ENCODE assay signal across 15 cellular contexts in genomic region chr13:20610006-20610405, GRCh38.
"Had no signal": no experiment of that assay in that cellular context is flagged by ENCODE, and none has a peak within 500 bp of the region (broad histone marks: within the 10 kb centered on the region; RNA-seq: fewer than 3 reads in every experiment).

No MANE protein-coding gene starts in this region.

- ATAC-seq: activated CD4-positive, CD25-positive, alpha-beta regulatory T cell treated with anti-CD3 and anti-CD28 coated beads, Interleukin-2, amount 50 U/mL, for 24 hours; activated naive CD8-positive, alpha-beta T cell treated with anti-CD3 and anti-CD28 coated beads, Interleukin-2, amount 50 U/mL, for 24 hours; natural killer cell; stimulated activated naive B cell treated with anti-CD40 and anti-IgM and Interleukin-4, amounts not matched to agents 10 μg/mL and 1 μg/mL and 100 μg/mL, for 72 hours had no signal

- H3K4me1 Mint-ChIP-seq: activated naive CD8-positive, alpha-beta T cell treated with anti-CD3 and anti-CD28 coated beads, Interleukin-2, amount 50 U/mL, for 24 hours; natural killer cell had no signal

- H3K4me3 ChIP-seq: ascending aorta, transverse colon, vagina had no signal

- DNase-seq: activated CD4-positive, alpha-beta T cell treated with anti-CD3 and anti-CD28 coated beads, Interleukin-2, amount 50 U/mL, for 1 hour; activated naive CD4-positive, alpha-beta T cell treated with Interleukin-2 at 50 U/mL for 16 hours; activated naive CD8-positive, alpha-beta T cell treated with anti-CD3 and anti-CD28 coated beads, Interleukin-2, amount 50 U/mL, for 24 hours; activated T-cell treated with anti-CD3 and anti-CD28 coated beads for 4 hours; foreskin melanocyte; mesenchymal stem cell; natural killer cell; posterior cingulate gyrus; retina; stimulated activated CD4-positive, alpha-beta T cell treated with anti-CD3 and anti-CD28 coated beads, Interleukin-2, amount 100 ng/mL, for 48 hours; stimulated activated naive B cell treated with anti-CD40 and anti-IgM and Interleukin-4, amounts not matched to agents 10 μg/mL and 1 μg/mL and 100 μg/mL, for 72 hours; transverse colon had no signal

- H3K4me3 Mint-ChIP-seq: activated naive CD8-positive, alpha-beta T cell treated with anti-CD3 and anti-CD28 coated beads, Interleukin-2, amount 50 U/mL, for 24 hours; natural killer cell; stimulated activated naive B cell treated with anti-CD40 and anti-IgM and Interleukin-4, amounts not matched to agents 10 μg/mL and 1 μg/mL and 100 μg/mL, for 72 hours had no signal

- H3K27me3 Mint-ChIP-seq: activated naive CD8-positive, alpha-beta T cell treated with anti-CD3 and anti-CD28 coated beads, Interleukin-2, amount 50 U/mL, for 24 hours; stimulated activated naive B cell treated with anti-CD40 and anti-IgM and Interleukin-4, amounts not matched to agents 10 μg/mL and 1 μg/mL and 100 μg/mL, for 72 hours had no signal

- H3K27ac Mint-ChIP-seq: activated naive CD8-positive, alpha-beta T cell treated with anti-CD3 and anti-CD28 coated beads, Interleukin-2, amount 50 U/mL, for 24 hours; natural killer cell; stimulated activated naive B cell treated with anti-CD40 and anti-IgM and Interleukin-4, amounts not matched to agents 10 μg/mL and 1 μg/mL and 100 μg/mL, for 72 hours had no signal

- H3K9me3 Mint-ChIP-seq: activated naive CD8-positive, alpha-beta T cell treated with anti-CD3 and anti-CD28 coated beads, Interleukin-2, amount 50 U/mL, for 24 hours; natural killer cell; stimulated activated naive B cell treated with anti-CD40 and anti-IgM and Interleukin-4, amounts not matched to agents 10 μg/mL and 1 μg/mL and 100 μg/mL, for 72 hours had no signal
